In the genomic region with DNA sequence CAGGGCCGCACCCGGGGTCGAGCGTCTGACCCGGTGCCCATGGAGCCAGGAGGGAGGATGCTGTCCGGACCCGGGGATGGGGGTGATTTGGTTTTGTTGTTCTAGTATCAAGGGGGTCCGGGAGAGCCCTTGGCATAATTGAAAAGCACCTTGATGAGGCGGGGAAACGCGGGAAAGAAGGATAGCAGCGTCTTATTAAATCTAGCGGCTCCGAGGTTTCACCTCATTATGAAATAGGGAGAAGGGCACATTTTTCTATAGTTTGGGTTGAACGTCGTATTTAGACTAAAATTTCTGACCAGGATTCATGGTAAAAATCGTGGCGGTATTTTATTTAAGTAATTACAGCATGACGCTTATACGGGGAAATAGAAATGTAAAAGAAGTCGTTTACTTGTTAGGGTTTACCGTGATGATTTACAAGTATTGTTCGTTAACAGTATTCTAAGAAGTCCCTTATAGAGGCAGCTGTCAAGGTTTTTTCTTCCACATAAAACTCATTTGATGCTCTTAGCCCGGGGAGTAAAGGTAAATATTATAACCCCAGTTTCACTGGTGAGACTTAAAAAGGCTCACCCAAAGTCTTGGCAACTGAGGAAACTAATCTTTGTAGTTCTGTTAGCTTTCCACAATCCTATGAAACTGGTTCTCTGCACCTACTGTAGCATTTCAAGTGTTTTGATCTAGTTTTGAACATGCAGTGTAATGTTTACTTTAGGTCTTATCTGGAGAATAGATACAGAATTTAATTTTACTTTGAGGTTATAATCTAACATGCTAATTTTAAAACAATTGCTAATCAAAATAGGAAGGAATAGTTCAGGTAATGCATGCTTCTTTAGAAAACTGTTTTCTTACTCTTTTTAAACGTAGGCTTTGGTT, we compare ENCODE assay signal across 8 cellular contexts. TPM values are rescaled to one million over a fixed set of nuclear protein-coding genes. Genes with fewer than 3 reads are reported as not detected.
A peak's percentile ranks its signal among the peaks of the same experiment; 100 is the strongest.
DNase-seq lines count a peak whose midpoint lies in the region; ATAC-seq and TF ChIP-seq lines count a peak whose summit lies in the region.

No MANE protein-coding gene starts in this region.

- TSS peak; percentile 44 for BruUV-seq in Calu3 (replicated peaks; lab: Mats Ljungman, UMichigan)

- H3K9me3 Mint-ChIP-seq in Calu3 (ENCODE audit: low read depth, unreplicated experiment) (no peaks in the 10 kb centered on the region), chondrocyte (ENCODE audit: low read depth) (no peaks in the 10 kb centered on the region), naive B cell (no peaks in the 10 kb centered on the region)

- H3K27me3 Mint-ChIP-seq in Calu3 (ENCODE audit: unreplicated experiment) (no peaks in the 10 kb centered on the region), chondrocyte (ENCODE audit: low read depth) (no peaks in the 10 kb centered on the region), naive B cell (no peaks in the 10 kb centered on the region)

- no peak for TF ChIP-seq POLR2A in NB4 (IDR thresholded peaks at IDR 0.05; ENCODE audit: extremely low read depth, insufficient read length)

- TF ChIP-seq CTCF in Calu3 (IDR thresholded peaks at IDR 0.05; ENCODE audit: unreplicated experiment) (no peak), NB4 (IDR thresholded peaks at IDR 0.05; ENCODE audit: low read depth, low read length) (no peak), chondrocyte (IDR thresholded peaks at IDR 0.05) (no peak), GM20000 (IDR thresholded peaks at IDR 0.05; ENCODE audit: extremely low read depth, missing control alignments) (no peak)

- CTCF ChIA-PET in Calu3 (lab: Charles Lee) = interaction anchor here (0.7 to 1.1 kb wide), 6 partner anchors 12 to 323 kb away, joined by 3 to 8 read pairs (median 4); partner anchors contain the start of genes ANKRD40 and LRRC59

- peaks cover 23% of the 10 kb centered on the region for H3K4me1 Mint-ChIP-seq in Calu3 (ENCODE audit: low read depth, unreplicated experiment)
- peaks cover 42% of the 10 kb centered on the region for H3K4me1 Mint-ChIP-seq in chondrocyte (ENCODE audit: low read depth)
- H3K4me1 Mint-ChIP-seq in naive B cell = peaks cover 30 to 54% (median 45%) of the 10 kb centered on the region in 3 donors

- ATAC-seq in naive B cell (ENCODE audit: low read depth in 2 of 2) = no peak

- intact Hi-C loops in Calu3 (cut with micrococcal nuclease; ENCODE audit: unreplicated experiment) = no loop called here

- H3K4me3 ChIP-seq in NB4 (ENCODE audit: low read depth, low read length) = peak overlapping the region; percentile 90

- H3K4me3 Mint-ChIP-seq in Calu3 (ENCODE audit: low read depth, unreplicated experiment) = peak overlapping the region; percentile 94
- peak overlapping the region; percentile 94 for H3K4me3 Mint-ChIP-seq in chondrocyte (ENCODE audit: unreplicated experiment)
- H3K4me3 Mint-ChIP-seq in naive B cell = peak overlapping the region; percentile 93 to 99 (median 98)

- peaks cover 61% of the 10 kb centered on the region for H3K36me3 Mint-ChIP-seq in Calu3 (ENCODE audit: insufficient read depth, unreplicated experiment)
- no peaks in the 10 kb centered on the region for H3K36me3 Mint-ChIP-seq in chondrocyte (ENCODE audit: low read depth)
- no peaks in the 10 kb centered on the region for H3K36me3 Mint-ChIP-seq in naive B cell

- no peak for DNase-seq in Calu3
- no peak for DNase-seq in NB4 (ENCODE audit: low read depth)
- no peak for DNase-seq in chondrocyte (ENCODE audit: low spot score)
- no peak for DNase-seq in naive B cell
- no peak for DNase-seq in effector CD8-positive, alpha-beta T cell (lab: John Stamatoyannopoulos, UW)
- no peak for DNase-seq in islet precursor cell
- DNase-seq in GM20000 (ENCODE audit: low spot score) = no peak
- DNase-seq in cerebellum (ENCODE audit: low spot score) = no peak

- H3K27ac Mint-ChIP-seq in Calu3 (ENCODE audit: unreplicated experiment) (peak overlapping the region; percentile 98), chondrocyte (ENCODE audit: unreplicated experiment) (peak overlapping the region; percentile 99), naive B cell (peak overlapping the region; percentile 65 to 99 (median 98))

RNA-seq across cellular contexts. Expression of gene LUC7L3, which starts 0.8 kb away (rescaled TPM):
- total RNA-seq in Calu3 (2022) = 152 and 155 TPM in 2 replicates
- total RNA-seq in chondrocyte = 71.5 to 99.0 TPM (median 73.9 TPM) in 3 replicates
- polyA plus RNA-seq in naive B cell (ENCODE audit: low read depth in 6 of 6) = 100 to 1,000 TPM in 1 of 6 donors, 10 to 100 TPM in 5; 35.9 to 106 (median 54.9) TPM
- 133 TPM for total RNA-seq in cerebellum

RNA-seq across cellular contexts. Expression of gene ANKRD40, which starts 12.5 kb away (rescaled TPM):
- total RNA-seq in Calu3 (2022) (67.2 and 68.5 TPM in 2 replicates), chondrocyte (34.6 to 39.4 TPM (median 36.1 TPM) in 3 replicates), cerebellum (22.2 TPM)
- polyA plus RNA-seq in naive B cell (ENCODE audit: low read depth in 6 of 6) = 1 to 10 TPM; 3.3 to 6.4 (median 4.6) TPM

RNA-seq across cellular contexts. Expression of gene ANKRD40CL, which starts 47.2 kb away (rescaled TPM):
- total RNA-seq in Calu3 (2022) (0.64 TPM in 1 of 2 replicates, not detected in the other), chondrocyte (not detected in 3 replicates), cerebellum (not detected)
- polyA plus RNA-seq in naive B cell (ENCODE audit: low read depth in 6 of 6) = not detected
